In genomic region chr1:180631766-180632325, GRCh38 we compare ENCODE assay signal across 1 cellular context.
TF ChIP-seq lines count a peak whose summit lies in the region.

Gene XPR1 (plus strand): TSS chr1:180632022. CDS start chr1:180632202, 180 bp downstream.

TF ChIP-seq in HEK293, 187 proteins besides CTCF, POLR2A, EP300 and RAD21 (continued from another document and continues in another):
- peak; percentile 64 for TF ChIP-seq PATZ1 (tag by site-specific recombination; IDR thresholded peaks at IDR 0.05)
- TF ChIP-seq ZNF48 (tag by site-specific recombination; IDR thresholded peaks at IDR 0.05) = no peak
- TF ChIP-seq GLI4 (tag by site-specific recombination; IDR thresholded peaks at IDR 0.05) = no peak
- TF ChIP-seq ZBTB6 (tag by site-specific recombination; IDR thresholded peaks at IDR 0.05) = no peak
- peak; percentile 41; the same call in 1 of the 2 replicates for TF ChIP-seq ZNF843 (tag by site-specific recombination; IDR thresholded peaks at IDR 0.05)
- no peak for TF ChIP-seq ZNF623 (tag by site-specific recombination; IDR thresholded peaks at IDR 0.05)
- TF ChIP-seq WT1 (tag by site-specific recombination; IDR thresholded peaks at IDR 0.05) = peak; percentile 38; the same call in 1 of the 2 replicates
- no peak for TF ChIP-seq ZNF221 (tag by site-specific recombination; IDR thresholded peaks at IDR 0.05; ENCODE audit: borderline replicate concordance)
- no peak for TF ChIP-seq ZNF18 (tag by site-specific recombination; IDR thresholded peaks at IDR 0.05)
- TF ChIP-seq ZNF324 (tag by site-specific recombination; IDR thresholded peaks at IDR 0.05) = peak; percentile 74
- TF ChIP-seq EGR2 (tag by site-specific recombination; IDR thresholded peaks at IDR 0.05; ENCODE audit: low read depth) = peak; percentile 28
- peak; percentile 88 for TF ChIP-seq SCRT2 (tag by site-specific recombination; IDR thresholded peaks at IDR 0.05)
- TF ChIP-seq REST (tag by site-specific recombination; IDR thresholded peaks at IDR 0.05) = peak; percentile 56; the same call in 1 of the 2 replicates
- peak; percentile 53; the same call in 1 of the 2 replicates for TF ChIP-seq ZSCAN16 (tag by site-specific recombination; IDR thresholded peaks at IDR 0.05)
- TF ChIP-seq KLF10 (tag by site-specific recombination; IDR thresholded peaks at IDR 0.05) = no peak
- TF ChIP-seq ZNF394 (tag by site-specific recombination; IDR thresholded peaks at IDR 0.05; ENCODE audit: borderline replicate concordance) = peak; percentile 76; the same call in 1 of the 2 replicates
- no peak for TF ChIP-seq ZNF341 (tag by site-specific recombination; IDR thresholded peaks at IDR 0.05; ENCODE audit: low read depth)
- TF ChIP-seq ZNF549 (tag by site-specific recombination; IDR thresholded peaks at IDR 0.05) = no peak
- no peak for TF ChIP-seq ZNF362 (tag by site-specific recombination; IDR thresholded peaks at IDR 0.05)
- peak; percentile 96 for TF ChIP-seq SP3 (tag by site-specific recombination; IDR thresholded peaks at IDR 0.05)
- no peak for TF ChIP-seq ZNF37A (tag by site-specific recombination; IDR thresholded peaks at IDR 0.05)
- TF ChIP-seq ZNF830 (tag by site-specific recombination; IDR thresholded peaks at IDR 0.05; ENCODE audit: low read depth) = no peak
- TF ChIP-seq ZNF701 (tag by site-specific recombination; IDR thresholded peaks at IDR 0.05) = no peak
- no peak for TF ChIP-seq ZNF391 (tag by site-specific recombination; IDR thresholded peaks at IDR 0.05; ENCODE audit: borderline replicate concordance, low read depth)
- no peak for TF ChIP-seq MZF1 (tag by site-specific recombination; IDR thresholded peaks at IDR 0.05; ENCODE audit: borderline replicate concordance)
- TF ChIP-seq ZNF223 (tag by site-specific recombination; IDR thresholded peaks at IDR 0.05) = no peak
- no peak for TF ChIP-seq ZNF214 (tag by site-specific recombination; IDR thresholded peaks at IDR 0.05; ENCODE audit: borderline replicate concordance)
- peak; percentile 76; the same call in 1 of the 2 replicates for TF ChIP-seq ZNF24 (tag by site-specific recombination; IDR thresholded peaks at IDR 0.05)
- TF ChIP-seq HOXA7 (CRISPR knock-in tag; IDR thresholded peaks at IDR 0.05; ENCODE audit: borderline replicate concordance) = no peak
- peak; percentile 86; the same call in 1 of the 2 replicates for TF ChIP-seq ZFP37 (tag by site-specific recombination; IDR thresholded peaks at IDR 0.05)
- TF ChIP-seq KLF8 (tag by site-specific recombination; IDR thresholded peaks at IDR 0.05) = peak; percentile 79; the same call in 1 of the 2 replicates
- TF ChIP-seq ZNF610 (tag by site-specific recombination; IDR thresholded peaks at IDR 0.05; ENCODE audit: borderline replicate concordance) = no peak; the same call in 1 of the 2 replicates
- TF ChIP-seq ZNF426 (tag by site-specific recombination; IDR thresholded peaks at IDR 0.05) = no peak
- no peak for TF ChIP-seq ZNF624 (tag by site-specific recombination; IDR thresholded peaks at IDR 0.05)
- TF ChIP-seq SETDB1 (IDR thresholded peaks at IDR 0.05; ENCODE audit: insufficient read length, low read length) = no peak
- no peak for TF ChIP-seq ZNF19 (tag by site-specific recombination; IDR thresholded peaks at IDR 0.05; ENCODE audit: low read depth)
- no peak for TF ChIP-seq ZNF776 (tag by site-specific recombination; IDR thresholded peaks at IDR 0.05; ENCODE audit: borderline replicate concordance)
- TF ChIP-seq ZBTB21 (tag by site-specific recombination; IDR thresholded peaks at IDR 0.05) = no peak
- TF ChIP-seq ZNF76 (tag by site-specific recombination; IDR thresholded peaks at IDR 0.05; ENCODE audit: borderline replicate concordance, low read depth) = peak; percentile 62; the same call in 1 of the 2 replicates
- no peak for TF ChIP-seq ZNF239 (tag by site-specific recombination; IDR thresholded peaks at IDR 0.05)
- no peak for TF ChIP-seq ZNF157 (tag by site-specific recombination; IDR thresholded peaks at IDR 0.05)
- no peak for TF ChIP-seq IKZF3 (tag by site-specific recombination; IDR thresholded peaks at IDR 0.05)
- TF ChIP-seq ZEB2 (tag by site-specific recombination; IDR thresholded peaks at IDR 0.05) = peak; percentile 84; the same call in 1 of the 2 replicates
- no peak for TF ChIP-seq GLIS1 (tag by site-specific recombination; IDR thresholded peaks at IDR 0.05)
- peak; percentile 34; the same call in 1 of the 2 replicates for TF ChIP-seq ZBTB10 (tag by site-specific recombination; IDR thresholded peaks at IDR 0.05)
- no peak for TF ChIP-seq ZNF132 (tag by site-specific recombination; IDR thresholded peaks at IDR 0.05; ENCODE audit: borderline replicate concordance)
- peak; percentile 79; the same call in 1 of the 2 replicates for TF ChIP-seq ZFHX2 (tag by site-specific recombination; conservative IDR thresholded peaks at IDR 0.05)
- TF ChIP-seq ZNF544 (tag by site-specific recombination; IDR thresholded peaks at IDR 0.05) = no peak
- TF ChIP-seq ZNF777 (tag by site-specific recombination; IDR thresholded peaks at IDR 0.05; ENCODE audit: borderline replicate concordance) = no peak
- TF ChIP-seq ZNF654 (tag by site-specific recombination; IDR thresholded peaks at IDR 0.05; ENCODE audit: low read depth) = no peak
- no peak for TF ChIP-seq ZNF555 (tag by site-specific recombination; conservative IDR thresholded peaks at IDR 0.05)
- TF ChIP-seq ZNF501 (tag by site-specific recombination; IDR thresholded peaks at IDR 0.05) = peak; percentile 49; the same call in 1 of the 2 replicates
- no peak for TF ChIP-seq ZBTB49 (tag by site-specific recombination; IDR thresholded peaks at IDR 0.05; ENCODE audit: low read depth)
- peak; percentile 81 for TF ChIP-seq YY2 (tag by site-specific recombination; IDR thresholded peaks at IDR 0.05)
- no peak for TF ChIP-seq ZNF202 (tag by site-specific recombination; IDR thresholded peaks at IDR 0.05; ENCODE audit: borderline replicate concordance)
- no peak for TF ChIP-seq ZNF266 (tag by site-specific recombination; IDR thresholded peaks at IDR 0.05; ENCODE audit: low read depth)
- TF ChIP-seq ZNF658 (tag by site-specific recombination; IDR thresholded peaks at IDR 0.05) = no peak
- no peak for TF ChIP-seq ZNF404 (tag by site-specific recombination; IDR thresholded peaks at IDR 0.05)
- no peak; the same call in none of the 2 replicates for TF ChIP-seq ZSCAN30 (tag by site-specific recombination; IDR thresholded peaks at IDR 0.05)
